16 cellular contexts compared by ENCODE assay signal in genomic region chr19:30437869-30438268, GRCh38.
DNase-seq lines count a peak whose midpoint lies in the region; ATAC-seq and TF ChIP-seq lines count a peak whose summit lies in the region.
"Had no signal": no experiment of that assay in that cellular context is flagged by ENCODE, and none has a peak within 500 bp of the region (broad histone marks: within the 10 kb centered on the region; RNA-seq: fewer than 3 reads in every experiment).

No MANE protein-coding gene starts in this region.

- H3K36me3 ChIP-seq in BE2C (no peaks in the 10 kb centered on the region), H7 (replicated peaks; ENCODE audit: control insufficient read depth, insufficient read depth, low read length) (no peaks in the 10 kb centered on the region), neural progenitor cell (no peaks in the 10 kb centered on the region), upper lobe of right lung (no peaks in the 10 kb centered on the region)
- H3K36me3 ChIP-seq: HAP-1, Peyer's patch had no signal

- no peaks in the 10 kb centered on the region for H3K27me3 ChIP-seq in BE2C
- H3K27me3 ChIP-seq in H7 (ENCODE audit: control insufficient read depth, insufficient read depth, low read length) = no peaks in the 10 kb centered on the region
- H3K27me3 ChIP-seq in neural progenitor cell = no peaks in the 10 kb centered on the region
- no peaks in the 10 kb centered on the region for H3K27me3 ChIP-seq in upper lobe of right lung
- H3K27me3 ChIP-seq: Peyer's patch had no signal

- no peak overlapping the region for H2AFZ ChIP-seq in neural progenitor cell (replicated peaks)

- no peaks in the 10 kb centered on the region for H3F3A ChIP-seq in neural progenitor cell (ENCODE audit: low read depth)

- no peaks in the 10 kb centered on the region for H3K79me2 ChIP-seq in neural progenitor cell (ENCODE audit: low read depth)

- H3K27ac ChIP-seq in neural progenitor cell (no peak overlapping the region), upper lobe of right lung (no peak overlapping the region)
- H3K27ac ChIP-seq: C4-2B, KMS-11, Peyer's patch had no signal

- no peaks in the 10 kb centered on the region for H4K20me1 ChIP-seq in neural progenitor cell (ENCODE audit: low read depth)

- peaks cover under 1% of the 10 kb centered on the region for H3K36me3 Mint-ChIP-seq in neural progenitor cell
- H3K36me3 Mint-ChIP-seq: T-cell had no signal

- H3K4me1 Mint-ChIP-seq in neural progenitor cell = no peaks in the 10 kb centered on the region
- H3K4me1 Mint-ChIP-seq: T-cell had no signal

- DNase-seq in BE2C (no peak), H7 (peak; percentile 62), SK-MEL-5 (ENCODE audit: low read depth, low spot score) (peak; percentile 22), neural progenitor cell (ENCODE audit: low spot score) (peak; percentile 34), upper lobe of right lung (no peak), cerebellar nuclear complex (lab: John Stamatoyannopoulos, UW) (no peak)
- DNase-seq in activated T-cell treated with anti-CD3 and anti-CD28 coated beads, Interleukin-2, amount 50 U/mL, for 48 hours = no peak
- DNase-seq: MM.1S, NCI-H1105 treated with DMSO at 0.1 percent for 48 hours, NCI-H1694 treated with DMSO at 0.1 percent for 48 hours, NCI-H510A, T-cell had no signal

- ATAC-seq in upper lobe of right lung = no peak
- ATAC-seq: T-cell had no signal

- in situ Hi-C loops in SK-MEL-5 (cut with HindIII; ENCODE audit: low pct_unique_long_range_greater_than_20kb, low sequenced_read_pairs) = no loop called here

- intact Hi-C loops in upper lobe of right lung (cut with DNase I) = no loop called here

- H3K9me3 Mint-ChIP-seq in neural progenitor cell = no peaks in the 10 kb centered on the region

- H3K9me3 ChIP-seq in BE2C (no peaks in the 10 kb centered on the region; the same call in 1 of the 2 replicates), neural progenitor cell (ENCODE audit: low read depth) (no peaks in the 10 kb centered on the region), upper lobe of right lung (no peaks in the 10 kb centered on the region)
- H3K9me3 ChIP-seq: HAP-1, Peyer's patch had no signal

- TF ChIP-seq CTCF in BE2C (IDR thresholded peaks at IDR 0.05; ENCODE audit: low read depth, low read length) (peak; percentile 30), neural progenitor cell (IDR thresholded peaks at IDR 0.05) (peak; percentile 52), upper lobe of right lung (IDR thresholded peaks at IDR 0.05) (no peak)

- peaks cover 2% of the 10 kb centered on the region for H3K27me3 Mint-ChIP-seq in neural progenitor cell (ENCODE audit: insufficient read depth, low read depth)

- H3K27ac Mint-ChIP-seq in neural progenitor cell = no peak overlapping the region
- H3K27ac Mint-ChIP-seq: T-cell had no signal

- H3K4me1 ChIP-seq in BE2C (no peaks in the 10 kb centered on the region; the same call in 1 of the 2 replicates), neural progenitor cell (no peaks in the 10 kb centered on the region), upper lobe of right lung (no peaks in the 10 kb centered on the region)
- H3K4me1 ChIP-seq: HAP-1, Peyer's patch had no signal

- H3K4me3 Mint-ChIP-seq in neural progenitor cell = no peak overlapping the region
- H3K4me3 Mint-ChIP-seq: T-cell had no signal

- H3K4me3 ChIP-seq in BE2C (ENCODE audit: low read depth, low read length) = no peak overlapping the region
- H3K4me3 ChIP-seq in H7 (ENCODE audit: insufficient read depth, low read depth, low read length) = no peak overlapping the region
- no peak overlapping the region for H3K4me3 ChIP-seq in neural progenitor cell
- no peak overlapping the region for H3K4me3 ChIP-seq in upper lobe of right lung
- H3K4me3 ChIP-seq: HAP-1, Peyer's patch had no signal

- no peak overlapping the region for H3K4me2 ChIP-seq in neural progenitor cell
- H3K4me2 ChIP-seq: KMS-11 had no signal

- no peak overlapping the region for H3K9ac ChIP-seq in neural progenitor cell
- H3K9ac ChIP-seq: KMS-11 had no signal

Comparison
In these comparisons a context has a peak if more than half of its experiments do, and no peak if none do; other contexts are left out.
1. DNase-seq: peak in H7 (single experiment), SK-MEL-5 (single experiment) and neural progenitor cell (single experiment); none in BE2C (single experiment), activated T-cell treated with anti-CD3 and anti-CD28 coated beads, Interleukin-2, amount 50 U/mL, for 48 hours (0 of 2), upper lobe of right lung (single experiment) and cerebellar nuclear complex (0 of 2).